In genomic region chr6:80287607-80288006, GRCh38 we compare ENCODE assay signal across 29 cellular contexts.
"Had no signal": no experiment of that assay in that cellular context is flagged by ENCODE, and none has a peak within 500 bp of the region (broad histone marks: within the 10 kb centered on the region; RNA-seq: fewer than 3 reads in every experiment).

No MANE protein-coding gene starts in this region.

- H3K4me3 ChIP-seq: ascending aorta, body of pancreas, cardiac muscle cell had no signal

- H3K4me3 Mint-ChIP-seq: activated B cell treated with CpG ODN at 0.5 μM for 24 hours; activated CD4-positive, alpha-beta T cell treated with anti-CD3 and anti-CD28 coated beads, Interleukin-2, amount 10 ng/mL, durations not matched to agents 24 days and 14 days; activated CD8-positive, alpha-beta memory T cell treated with anti-CD3 and anti-CD28 coated beads, Interleukin-2, amount 10 ng/mL, durations not matched to agents 7 days and 5 days; activated naive CD8-positive, alpha-beta T cell treated with anti-CD3 and anti-CD28 coated beads, Interleukin-2, amount 50 U/mL, for 24 hours; activated T-cell treated with anti-CD3 and anti-CD28 coated beads, Interleukin-2, amount 50 U/mL, for 24 hours; activated T-helper 1 cell treated with anti-CD3 and anti-CD28 coated beads, Interleukin-12 subunit alpha, Interleukin-12 subunit beta, Interleukin-2, Interleukin-4 antibody, amounts not matched to agents 30 ng/mL and 10 ng/mL and 1 ng/mL, durations not matched to agents 14 hours and 24 hours and 36 hours; T-helper 17 cell had no signal

- H3K27me3 Mint-ChIP-seq: activated B cell treated with CpG ODN at 0.5 μM for 24 hours; activated CD4-positive, alpha-beta T cell treated with anti-CD3 and anti-CD28 coated beads, Interleukin-2, amount 10 ng/mL, durations not matched to agents 24 days and 14 days; activated CD8-positive, alpha-beta memory T cell treated with anti-CD3 and anti-CD28 coated beads, Interleukin-2, amount 10 ng/mL, durations not matched to agents 7 days and 5 days; activated naive CD8-positive, alpha-beta T cell treated with anti-CD3 and anti-CD28 coated beads, Interleukin-2, amount 50 U/mL, for 24 hours; activated T-cell treated with anti-CD3 and anti-CD28 coated beads, Interleukin-2, amount 50 U/mL, for 24 hours; T-helper 17 cell had no signal

- H3K27ac Mint-ChIP-seq: activated B cell treated with CpG ODN at 0.5 μM for 24 hours; activated CD4-positive, alpha-beta T cell treated with anti-CD3 and anti-CD28 coated beads, Interleukin-2, amount 10 ng/mL, durations not matched to agents 24 days and 14 days; activated CD8-positive, alpha-beta memory T cell treated with anti-CD3 and anti-CD28 coated beads, Interleukin-2, amount 10 ng/mL, durations not matched to agents 7 days and 5 days; activated naive CD4-positive, alpha-beta T cell treated with anti-CD3 and anti-CD28 coated beads, Interleukin-2, amount 50 U/mL, for 72 hours; activated naive CD8-positive, alpha-beta T cell treated with anti-CD3 and anti-CD28 coated beads, Interleukin-2, amount 50 U/mL, for 24 hours; activated T-cell treated with anti-CD3 and anti-CD28 coated beads, Interleukin-2, amount 50 U/mL, for 24 hours; activated T-helper 1 cell treated with anti-CD3 and anti-CD28 coated beads, Interleukin-12 subunit alpha, Interleukin-12 subunit beta, Interleukin-2, Interleukin-4 antibody, amounts not matched to agents 30 ng/mL and 10 ng/mL and 1 ng/mL, durations not matched to agents 14 hours and 24 hours and 36 hours; T-helper 17 cell had no signal

- DNase-seq: activated B cell treated with CpG ODN at 0.5 μM for 24 hours; activated CD4-positive, alpha-beta T cell treated with anti-CD3 and anti-CD28 coated beads for 1 hour; activated CD4-positive, alpha-beta T cell treated with anti-CD3 and anti-CD28 coated beads, Interleukin-2, amount 10 ng/mL, durations not matched to agents 24 days and 14 days; activated CD4-positive, alpha-beta T cell treated with anti-CD3 and anti-CD28 coated beads, Interleukin-2, amount 50 U/mL, for 48 hours; activated CD8-positive, alpha-beta memory T cell treated with anti-CD3 and anti-CD28 coated beads, Interleukin-2, amount 10 ng/mL, durations not matched to agents 7 days and 5 days; activated effector memory CD4-positive, alpha-beta T cell treated with anti-CD3 and anti-CD28 coated beads, Interleukin-2, amount 50 U/mL, for 16 hours; activated naive CD4-positive, alpha-beta T cell treated with Interleukin-2 at 50 U/mL for 16 hours; activated naive CD8-positive, alpha-beta T cell treated with anti-CD3 and anti-CD28 coated beads, Interleukin-2, amount 50 U/mL, for 24 hours; activated T-cell treated with anti-CD3 and anti-CD28 coated beads, Interleukin-2, amount 50 U/mL, for 24 hours; amniotic stem cell; body of pancreas; MM.1S; NCI-H1105; NCI-H1436; NCI-H1694 treated with DMSO at 0.1 percent for 48 hours; NCI-H2029 treated with DMSO at 0.1 percent for 48 hours; NCI-H446; NCI-H524 treated with DMSO at 0.1 percent for 48 hours; NCI-H82; OCI-M1; RPMI8226; SHP77 treated with DMSO at 0.1 percent for 48 hours; T-helper 17 cell; T-helper 9 cell had no signal

- H3K27me3 ChIP-seq: ascending aorta, body of pancreas, cardiac muscle cell had no signal

- H3K27ac ChIP-seq: ascending aorta, body of pancreas, cardiac muscle cell had no signal

- ATAC-seq: activated CD8-positive, alpha-beta memory T cell treated with anti-CD3 and anti-CD28 coated beads, Interleukin-2, amount 10 ng/mL, durations not matched to agents 7 days and 5 days; activated naive CD4-positive, alpha-beta T cell treated with anti-CD3 and anti-CD28 coated beads, Interleukin-2, amount 50 U/mL, for 72 hours; activated naive CD8-positive, alpha-beta T cell treated with anti-CD3 and anti-CD28 coated beads, Interleukin-2, amount 50 U/mL, for 24 hours; body of pancreas; Panc1; T-helper 17 cell had no signal

- H3K4me1 Mint-ChIP-seq: activated B cell treated with CpG ODN at 0.5 μM for 24 hours; activated CD4-positive, alpha-beta T cell treated with anti-CD3 and anti-CD28 coated beads, Interleukin-2, amount 10 ng/mL, durations not matched to agents 24 days and 14 days; T-helper 17 cell had no signal

- H3K4me1 ChIP-seq: body of pancreas had no signal

- H3K36me3 ChIP-seq: ascending aorta, cardiac muscle cell had no signal

- H3K9me3 ChIP-seq: ascending aorta had no signal
